In the genomic region with DNA sequence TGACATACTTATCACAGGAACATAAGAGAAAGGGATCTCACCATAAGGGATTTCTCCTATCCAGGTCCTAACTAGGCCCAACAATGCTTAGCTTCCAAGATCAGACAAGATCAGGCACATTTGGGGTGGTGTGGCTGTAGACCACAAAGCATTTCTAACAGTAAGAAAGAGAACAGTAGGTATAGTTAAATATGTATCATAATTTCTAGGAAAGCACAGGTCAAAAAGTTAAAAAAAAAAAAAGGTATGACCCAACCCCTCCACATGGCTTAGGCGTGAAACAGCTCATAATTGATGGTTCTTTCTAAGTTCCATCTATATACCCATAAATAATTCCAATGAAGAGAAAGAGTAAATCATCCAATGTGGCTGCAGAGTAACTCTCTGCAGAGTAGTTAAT, we compare ENCODE assay signal across 14 cellular contexts. TPM values are rescaled to one million over a fixed set of nuclear protein-coding genes. Genes with fewer than 3 reads are reported as not detected.
DNase-seq lines count a peak whose midpoint lies in the region; TF ChIP-seq lines count a peak whose summit lies in the region.
"Had no signal": no experiment of that assay in that cellular context is flagged by ENCODE, and none has a peak within 500 bp of the region (broad histone marks: within the 10 kb centered on the region; RNA-seq: fewer than 3 reads in every experiment).

No MANE protein-coding gene starts in this region.

- H3K9me3 ChIP-seq in OCI-LY7 (ENCODE audit: low read length) (no peaks in the 10 kb centered on the region), endodermal cell (ENCODE audit: control insufficient read depth, low read length) (no peaks in the 10 kb centered on the region), stomach (no peaks in the 10 kb centered on the region)
- H3K9me3 ChIP-seq: uterus had no signal

- peak; percentile 20 for DNase-seq in activated naive CD4-positive, alpha-beta T cell treated with anti-CD3 and anti-CD28 coated beads for 36 hours
- no peak for DNase-seq in activated naive CD4-positive, alpha-beta T cell (lab: John Stamatoyannopoulos, UW)
- DNase-seq in OCI-LY7 (ENCODE audit: low spot score) (no peak), endodermal cell (no peak), ACHN (no peak), AG08396 (ENCODE audit: low spot score) (no peak), stomach (no peak)
- DNase-seq: aorta, NCI-H2171, NCI-H82, small intestine, uterus, WERI-Rb-1 had no signal

- peak overlapping the region; percentile 25 for H3K27ac Mint-ChIP-seq in activated naive CD4-positive, alpha-beta T cell treated with anti-CD3 and anti-CD28 coated beads for 36 hours
- H3K27ac Mint-ChIP-seq in endodermal cell: no peak overlapping the region
- peak overlapping the region; percentile 53 for H3K27ac Mint-ChIP-seq in stimulated activated naive CD8-positive, alpha-beta T cell treated with anti-CD3 and anti-CD28 coated beads, Interleukin-15, Interleukin-2, amounts not matched to agents 100 ng/mL and 50 ng/mL, for 24 hours

- H3K27ac ChIP-seq in OCI-LY7 (ENCODE audit: low read depth, low read length, poor library complexity, severe bottlenecking) (peak overlapping the region; percentile 74), endodermal cell (ENCODE audit: low read depth, low read length) (no peak overlapping the region), stomach (no peak overlapping the region)
- H3K27ac ChIP-seq: uterus, WERI-Rb-1 had no signal

- H3K79me2 ChIP-seq in OCI-LY7 (ENCODE audit: insufficient read depth, low read depth, low read length): peaks cover 100% of the 10 kb centered on the region

- no peak for TF ChIP-seq EP300 in stomach (IDR thresholded peaks at IDR 0.05)

- BruUV-seq in OCI-LY7 (replicated peaks; lab: Mats Ljungman, UMichigan): no TSS peak

- H3K4me3 Mint-ChIP-seq in activated naive CD4-positive, alpha-beta T cell treated with anti-CD3 and anti-CD28 coated beads for 36 hours: no peak overlapping the region
- H3K4me3 Mint-ChIP-seq in endodermal cell: no peak overlapping the region
- peak overlapping the region; percentile 33 for H3K4me3 Mint-ChIP-seq in stimulated activated naive CD8-positive, alpha-beta T cell treated with anti-CD3 and anti-CD28 coated beads, Interleukin-15, Interleukin-2, amounts not matched to agents 100 ng/mL and 50 ng/mL, for 24 hours

- peaks cover 2% of the 10 kb centered on the region for H3K27me3 Mint-ChIP-seq in activated naive CD4-positive, alpha-beta T cell treated with anti-CD3 and anti-CD28 coated beads for 36 hours (ENCODE audit: low read depth)
- H3K27me3 Mint-ChIP-seq in endodermal cell (ENCODE audit: insufficient read depth): no peaks in the 10 kb centered on the region
- H3K27me3 Mint-ChIP-seq in stimulated activated naive CD8-positive, alpha-beta T cell treated with anti-CD3 and anti-CD28 coated beads, Interleukin-15, Interleukin-2, amounts not matched to agents 100 ng/mL and 50 ng/mL, for 24 hours: no peaks in the 10 kb centered on the region

- in situ Hi-C loops in ACHN (cut with HindIII; ENCODE audit: low pct_ligation_motif_present, low pct_unique_long_range_greater_than_20kb, low sequenced_read_pairs): no loop called here

- peaks cover 13% of the 10 kb centered on the region for H3K36me3 Mint-ChIP-seq in activated naive CD4-positive, alpha-beta T cell treated with anti-CD3 and anti-CD28 coated beads for 36 hours (ENCODE audit: low read depth)
- peaks cover 24% of the 10 kb centered on the region for H3K36me3 Mint-ChIP-seq in endodermal cell (ENCODE audit: low read depth)
- peaks cover 60% of the 10 kb centered on the region for H3K36me3 Mint-ChIP-seq in stimulated activated naive CD8-positive, alpha-beta T cell treated with anti-CD3 and anti-CD28 coated beads, Interleukin-15, Interleukin-2, amounts not matched to agents 100 ng/mL and 50 ng/mL, for 24 hours (ENCODE audit: low read depth)

- 63 to 100% methylated on average over 1 of the region's 1 CpG for WGBS in endodermal cell (ENCODE audit: insufficient coverage in 1 of 2, insufficient read length in 1 of 2), 2 experiments
- 90 to 100% (median 95%) methylated on average over 1 of the region's 1 CpG for WGBS in stomach, 5 donors

- H3K4me2 ChIP-seq in OCI-LY7 (ENCODE audit: low read length): peak overlapping the region; percentile 96

- peak overlapping the region; percentile 98 for H3K4me3 ChIP-seq in OCI-LY7 (ENCODE audit: low read depth, low read length, poor library complexity, severe bottlenecking)
- H3K4me3 ChIP-seq in endodermal cell (ENCODE audit: low read length): peak overlapping the region; percentile 70
- H3K4me3 ChIP-seq in stomach: no peak overlapping the region
- H3K4me3 ChIP-seq: uterus had no signal

- TF ChIP-seq CTCF in OCI-LY7 (conservative IDR thresholded peaks at IDR 0.05; ENCODE audit: low read length) (no peak), endodermal cell (conservative IDR thresholded peaks at IDR 0.05) (no peak), stomach (IDR thresholded peaks at IDR 0.05) (no peak)

- H3K4me1 Mint-ChIP-seq in activated naive CD4-positive, alpha-beta T cell treated with anti-CD3 and anti-CD28 coated beads for 36 hours (ENCODE audit: low read depth): peaks cover 61% of the 10 kb centered on the region
- peaks cover 78% of the 10 kb centered on the region for H3K4me1 Mint-ChIP-seq in endodermal cell
- H3K4me1 Mint-ChIP-seq in stimulated activated naive CD8-positive, alpha-beta T cell treated with anti-CD3 and anti-CD28 coated beads, Interleukin-15, Interleukin-2, amounts not matched to agents 100 ng/mL and 50 ng/mL, for 24 hours (ENCODE audit: low read depth): peaks cover 78% of the 10 kb centered on the region

- H3K9ac ChIP-seq in endodermal cell (ENCODE audit: extremely low read depth, low read length, poor library complexity, severe bottlenecking): no peak overlapping the region

- no peak overlapping the region for H2AFZ ChIP-seq in OCI-LY7 (ENCODE audit: low read length)

- CTCF ChIA-PET in activated naive CD4-positive, alpha-beta T cell treated with anti-CD3 and anti-CD28 coated beads for 36 hours (lab: Charles Lee): interaction anchor here (0.8 kb wide), 1 partner anchor 78 kb away, joined by 3 read pairs; no protein-coding TSS in a partner anchor
- CTCF ChIA-PET in OCI-LY7 (lab: Charles Lee; ENCODE audit: unreplicated experiment): interaction anchor here (0.5 kb wide), 1 partner anchor 32 kb away, joined by 3 read pairs; no protein-coding TSS in a partner anchor

- no peak for TF ChIP-seq POLR2A in stomach (IDR thresholded peaks at IDR 0.05)

- peaks cover 93% of the 10 kb centered on the region for H3K36me3 ChIP-seq in OCI-LY7 (ENCODE audit: insufficient read depth, low read length)
- peaks cover 82% of the 10 kb centered on the region for H3K36me3 ChIP-seq in endodermal cell (ENCODE audit: control insufficient read depth, insufficient read depth, low read length)
- peaks cover 0 to 13% (median 0%) of the 10 kb centered on the region in 4 donors for H3K36me3 ChIP-seq in stomach
- H3K36me3 ChIP-seq: uterus had no signal

- H3K27me3 ChIP-seq in endodermal cell (ENCODE audit: control insufficient read depth, insufficient read depth, low read length, poor library complexity, severe bottlenecking): no peaks in the 10 kb centered on the region
- no peaks in the 10 kb centered on the region for H3K27me3 ChIP-seq in stomach
- H3K27me3 ChIP-seq: uterus had no signal

- POLR2A ChIA-PET in OCI-LY7 (lab: Charles Lee): interaction anchor here (0.6 to 17.9 kb wide), 12 partner anchors 10 to 339 kb away, joined by 3 to 365 read pairs (median 8); no protein-coding TSS in a partner anchor

- intact Hi-C loops in activated naive CD4-positive, alpha-beta T cell treated with anti-CD3 and anti-CD28 coated beads for 36 hours (cut with micrococcal nuclease): no loop called here
- intact Hi-C loops in OCI-LY7 (cut with micrococcal nuclease; ENCODE audit: unreplicated experiment) (loop anchor here (1.0 kb wide), 1 partner anchor 20 kb away; no protein-coding TSS in a partner anchor), stomach (cut with DNase I; ENCODE audit: low total_unique reads) (no loop called here)

- H3K9me3 Mint-ChIP-seq in activated naive CD4-positive, alpha-beta T cell treated with anti-CD3 and anti-CD28 coated beads for 36 hours: no peaks in the 10 kb centered on the region
- H3K9me3 Mint-ChIP-seq in endodermal cell: no peaks in the 10 kb centered on the region
- no peaks in the 10 kb centered on the region for H3K9me3 Mint-ChIP-seq in stimulated activated naive CD8-positive, alpha-beta T cell treated with anti-CD3 and anti-CD28 coated beads, Interleukin-15, Interleukin-2, amounts not matched to agents 100 ng/mL and 50 ng/mL, for 24 hours

- H4K20me1 ChIP-seq in OCI-LY7 (ENCODE audit: insufficient read depth, low read length): peaks cover 53% of the 10 kb centered on the region

- H3K4me1 ChIP-seq in OCI-LY7 (ENCODE audit: insufficient read depth, low read length, poor library complexity, severe bottlenecking) (peaks cover 96% of the 10 kb centered on the region), endodermal cell (ENCODE audit: control insufficient read depth, insufficient read depth, low read length) (peaks cover 17% of the 10 kb centered on the region), stomach (peaks cover 14 to 92% (median 52%) of the 10 kb centered on the region in 4 donors)

- no peaks in the 10 kb centered on the region for H3K9me2 ChIP-seq in OCI-LY7 (ENCODE audit: insufficient read depth, low read length)

RNA-seq across cellular contexts. Expression of gene PRKD3, which starts 6.9 kb away (rescaled TPM):
- 10 to 100 TPM; 13.0 TPM for total RNA-seq in activated naive CD4-positive, alpha-beta T cell treated with anti-CD3 and anti-CD28 coated beads for 36 hours
- total RNA-seq in OCI-LY7 (2014; rRNA removed; shearing (Covaris generic)): 63.2 and 74.3 TPM in 2 replicates
- total RNA-seq in OCI-LY7 (2022) (174 and 185 TPM in 2 replicates), endodermal cell (10 to 100 TPM; 94.4 to 95.0 TPM), stomach (10 to 100 TPM in 4 of 5 donors, 1 to 10 TPM in 1; 7.0 to 86.5 (median 15.2) TPM)
- 47.6 TPM for polyA plus RNA-seq in endodermal cell (2013, experiment 1 of 2)
- 53.5 TPM for polyA plus RNA-seq in endodermal cell (2013, experiment 2 of 2)
- polyA plus RNA-seq in stomach: 10 to 100 TPM in 1 of 3 donors, 1 to 10 TPM in 2; 4.2 to 14.7 (median 9.5) TPM

RNA-seq across cellular contexts. Expression of gene QPCT, which starts 26.7 kb away (rescaled TPM):
- total RNA-seq in activated naive CD4-positive, alpha-beta T cell treated with anti-CD3 and anti-CD28 coated beads for 36 hours: under 1 TPM in 1 of 2 experiments, not detected in 1; 0.42 TPM
- total RNA-seq in OCI-LY7 (2014; rRNA removed; shearing (Covaris generic)): 3.5 and 8.2 TPM in 2 replicates
- total RNA-seq in OCI-LY7 (2022) (42.9 and 52.6 TPM in 2 replicates), endodermal cell (10 to 100 TPM; 15.9 to 17.7 TPM), stomach (10 to 100 TPM in 2 of 5 donors, 1 to 10 TPM in 2, not detected in 1; 1.3 to 26.6 (median 8.6) TPM)
- 12.5 TPM for polyA plus RNA-seq in endodermal cell (2013, experiment 1 of 2)
- polyA plus RNA-seq in endodermal cell (2013, experiment 2 of 2): 11.6 TPM
- 1 to 10 TPM; 1.6 to 4.4 (median 3.7) TPM for polyA plus RNA-seq in stomach

Comparison
In these comparisons a context has a peak if more than half of its experiments do, and no peak if none do; other contexts are left out.
1. H3K4me3 ChIP-seq: peak in OCI-LY7 (single experiment) and endodermal cell (single experiment); none in stomach (0 of 4).